In the genomic region with DNA sequence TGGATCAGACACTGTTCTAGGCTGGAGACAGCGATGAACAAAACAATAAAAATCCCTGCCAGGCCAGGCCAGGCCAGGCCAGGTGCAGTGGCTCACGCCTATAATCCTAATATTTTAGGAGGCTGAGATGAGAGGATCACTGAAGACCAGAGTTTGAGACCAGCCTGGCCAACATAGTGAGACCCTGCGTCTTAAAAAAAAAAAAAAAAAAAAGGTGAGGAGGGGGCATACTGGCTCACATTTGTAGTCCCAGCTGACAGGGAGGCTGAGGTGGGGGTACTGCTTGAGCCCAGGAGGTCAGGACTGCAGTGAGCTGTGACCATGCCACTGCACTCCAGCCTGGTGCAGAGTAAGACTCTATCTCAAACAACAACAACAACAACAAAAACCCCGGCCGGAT, we compare ENCODE assay signal across 43 cellular contexts. TPM values are rescaled to one million over a fixed set of nuclear protein-coding genes. Genes with fewer than 3 reads are reported as not detected.
"Had no signal": no experiment of that assay in that cellular context is flagged by ENCODE, and none has a peak within 500 bp of the region (broad histone marks: within the 10 kb centered on the region; RNA-seq: fewer than 3 reads in every experiment).

No MANE protein-coding gene starts in this region.

- H3K9me3 ChIP-seq: adrenal gland, ascending aorta, body of pancreas, breast epithelium had no signal

- H3K27me3 ChIP-seq: ascending aorta, body of pancreas, breast epithelium, cardiac muscle cell had no signal

- H3K9me3 Mint-ChIP-seq: activated naive CD4-positive, alpha-beta T cell treated with anti-CD3 and anti-CD28 coated beads for 36 hours; activated naive CD4-positive, alpha-beta T cell treated with anti-CD3 and anti-CD28 coated beads, Interleukin-2, amount 10 ng/mL, durations not matched to agents 7 days and 5 days; activated naive CD4-positive, alpha-beta T cell treated with anti-CD3 and anti-CD28 coated beads, Interleukin-2, amount 50 U/mL, for 24 hours; activated naive CD8-positive, alpha-beta T cell treated with anti-CD3 and anti-CD28 coated beads for 36 hours; activated naive CD8-positive, alpha-beta T cell treated with anti-CD3 and anti-CD28 coated beads, Interleukin-2, amount 10 ng/mL, durations not matched to agents 7 days and 5 days; activated naive CD8-positive, alpha-beta T cell treated with anti-CD3 and anti-CD28 coated beads, Interleukin-2, amount 50 U/mL, for 24 hours; activated T-cell treated with anti-CD3 and anti-CD28 coated beads, Interleukin-2, amount 50 U/mL, for 24 hours; activated T-cell treated with anti-CD3 and anti-CD28 coated beads, Interleukin-2, amount 50 U/mL, for 4 hours; activated T-helper 1 cell treated with anti-CD3 and anti-CD28 coated beads, Interleukin-12 subunit alpha, Interleukin-12 subunit beta, Interleukin-2, Interleukin-4 antibody, amounts not matched to agents 30 ng/mL and 10 ng/mL and 1 ng/mL, durations not matched to agents 14 hours and 24 hours and 36 hours; activated T-helper 17 cell treated with anti-CD3 and anti-CD28 coated beads, Interleukin-2, amount 50 U/mL, for 72 hours; activated T-helper 2 cell treated with anti-CD3 and anti-CD28 coated beads, Interferon-gamma antibody, Interleukin-2, Interleukin-4, amounts not matched to agents 10 μg/mL and 5 μg/mL and 100 μg/mL, durations not matched to agents 14 hours and 24 hours and 36 hours had no signal

- FAIRE-seq: astrocyte, bronchial epithelial cell had no signal

- H3K4me3 ChIP-seq: adrenal gland, ascending aorta, body of pancreas, breast epithelium, cardiac muscle cell had no signal

- H3K4me3 Mint-ChIP-seq: activated naive CD4-positive, alpha-beta T cell treated with anti-CD3 and anti-CD28 coated beads for 36 hours; activated naive CD4-positive, alpha-beta T cell treated with anti-CD3 and anti-CD28 coated beads, Interleukin-2, amount 10 ng/mL, durations not matched to agents 7 days and 5 days; activated naive CD4-positive, alpha-beta T cell treated with anti-CD3 and anti-CD28 coated beads, Interleukin-2, amount 50 U/mL, for 24 hours; activated naive CD8-positive, alpha-beta T cell; activated naive CD8-positive, alpha-beta T cell treated with anti-CD3 and anti-CD28 coated beads for 36 hours; activated naive CD8-positive, alpha-beta T cell treated with anti-CD3 and anti-CD28 coated beads, Interleukin-2, amount 10 ng/mL, durations not matched to agents 7 days and 5 days; activated naive CD8-positive, alpha-beta T cell treated with anti-CD3 and anti-CD28 coated beads, Interleukin-2, amount 50 U/mL, for 24 hours; activated T-cell treated with anti-CD3 and anti-CD28 coated beads, Interleukin-2, amount 50 U/mL, for 24 hours; activated T-cell treated with anti-CD3 and anti-CD28 coated beads, Interleukin-2, amount 50 U/mL, for 4 hours; activated T-cell treated with anti-CD3 and anti-CD28 coated beads, Interleukin-2, amount 50 U/mL, for 72 hours; activated T-helper 1 cell treated with anti-CD3 and anti-CD28 coated beads, Interleukin-12 subunit alpha, Interleukin-12 subunit beta, Interleukin-2, Interleukin-4 antibody, amounts not matched to agents 30 ng/mL and 10 ng/mL and 1 ng/mL, durations not matched to agents 14 hours and 24 hours and 36 hours; activated T-helper 17 cell treated with anti-CD3 and anti-CD28 coated beads, Interleukin-2, amount 50 U/mL, for 72 hours; brain; central memory CD8-positive, alpha-beta T cell had no signal

- DNase-seq: activated effector memory CD4-positive, alpha-beta T cell treated with anti-CD3 and anti-CD28 coated beads, Interleukin-2, amount 50 U/mL, for 16 hours; activated effector memory CD4-positive, alpha-beta T cell treated with Interleukin-2 at 50 U/mL for 16 hours; activated gamma-delta T cell; activated gamma-delta T cell treated with Interleukin-2 at 50 U/mL for 16 hours; activated naive CD4-positive, alpha-beta T cell; activated naive CD4-positive, alpha-beta T cell treated with anti-CD3 and anti-CD28 coated beads for 36 hours; activated naive CD4-positive, alpha-beta T cell treated with anti-CD3 and anti-CD28 coated beads, Interleukin-2, amount 10 ng/mL, durations not matched to agents 7 days and 5 days; activated naive CD4-positive, alpha-beta T cell treated with anti-CD3 and anti-CD28 coated beads, Interleukin-2, amount 50 U/mL, for 16 hours; activated naive CD4-positive, alpha-beta T cell treated with Interleukin-2 at 50 U/mL for 16 hours; activated naive CD8-positive, alpha-beta T cell treated with anti-CD3 and anti-CD28 coated beads for 36 hours; activated naive CD8-positive, alpha-beta T cell treated with anti-CD3 and anti-CD28 coated beads, Interleukin-2, amount 10 ng/mL, durations not matched to agents 7 days and 5 days; activated naive CD8-positive, alpha-beta T cell treated with anti-CD3 and anti-CD28 coated beads, Interleukin-2, amount 50 U/mL, for 24 hours; activated T-cell treated with anti-CD3 and anti-CD28 coated beads, Interleukin-2, amount 50 U/mL, for 1 hour; activated T-cell treated with anti-CD3 and anti-CD28 coated beads, Interleukin-2, amount 50 U/mL, for 24 hours; activated T-cell treated with anti-CD3 and anti-CD28 coated beads, Interleukin-2, amount 50 U/mL, for 4 hours; activated T-cell treated with anti-CD3 and anti-CD28 coated beads, Interleukin-2, amount 50 U/mL, for 48 hours; activated T-cell treated with anti-CD3 and anti-CD28 coated beads, Interleukin-2, amount 50 U/mL, for 72 hours; adrenal gland; amniotic stem cell; amygdala; anterior cingulate cortex; aorta; body of pancreas; brain microvascular endothelial cell; caudate nucleus; central memory CD4-positive, alpha-beta T cell; cerebellar nuclear complex had no signal

- H3K36me3 ChIP-seq: adrenal gland, ascending aorta, brain microvascular endothelial cell, breast epithelium, cardiac muscle cell had no signal

- H3K4me1 Mint-ChIP-seq: activated naive CD4-positive, alpha-beta T cell treated with anti-CD3 and anti-CD28 coated beads, Interleukin-2, amount 50 U/mL, for 24 hours; activated naive CD8-positive, alpha-beta T cell treated with anti-CD3 and anti-CD28 coated beads for 36 hours; activated naive CD8-positive, alpha-beta T cell treated with anti-CD3 and anti-CD28 coated beads, Interleukin-2, amount 10 ng/mL, durations not matched to agents 7 days and 5 days; activated naive CD8-positive, alpha-beta T cell treated with anti-CD3 and anti-CD28 coated beads, Interleukin-2, amount 50 U/mL, for 24 hours; activated T-helper 17 cell treated with anti-CD3 and anti-CD28 coated beads, Interleukin-2, amount 50 U/mL, for 72 hours; central memory CD8-positive, alpha-beta T cell had no signal

- H3K4me1 ChIP-seq: ascending aorta, breast epithelium had no signal

- ATAC-seq: activated naive CD4-positive, alpha-beta T cell treated with anti-CD3 and anti-CD28 coated beads, Interleukin-2, amount 50 U/mL, for 72 hours; activated naive CD8-positive, alpha-beta T cell treated with anti-CD3 and anti-CD28 coated beads, Interleukin-2, amount 50 U/mL, for 24 hours; activated T-cell treated with anti-CD3 and anti-CD28 coated beads, Interleukin-2, amount 50 U/mL, for 4 hours; activated T-cell treated with anti-CD3 and anti-CD28 coated beads, Interleukin-2, amount 50 U/mL, for 72 hours; activated T-helper 17 cell treated with anti-CD3 and anti-CD28 coated beads, Interleukin-2, amount 50 U/mL, for 72 hours; body of pancreas had no signal

- H3K36me3 Mint-ChIP-seq: activated naive CD4-positive, alpha-beta T cell treated with anti-CD3 and anti-CD28 coated beads, Interleukin-2, amount 10 ng/mL, durations not matched to agents 7 days and 5 days; activated naive CD8-positive, alpha-beta T cell treated with anti-CD3 and anti-CD28 coated beads, Interleukin-2, amount 10 ng/mL, durations not matched to agents 7 days and 5 days; brain had no signal

- H3K27ac Mint-ChIP-seq: activated naive CD4-positive, alpha-beta T cell treated with anti-CD3 and anti-CD28 coated beads for 36 hours; activated naive CD4-positive, alpha-beta T cell treated with anti-CD3 and anti-CD28 coated beads, Interleukin-2, amount 10 ng/mL, durations not matched to agents 7 days and 5 days; activated naive CD4-positive, alpha-beta T cell treated with anti-CD3 and anti-CD28 coated beads, Interleukin-2, amount 50 U/mL, for 24 hours; activated naive CD4-positive, alpha-beta T cell treated with anti-CD3 and anti-CD28 coated beads, Interleukin-2, amount 50 U/mL, for 72 hours; activated naive CD8-positive, alpha-beta T cell; activated naive CD8-positive, alpha-beta T cell treated with anti-CD3 and anti-CD28 coated beads for 36 hours; activated naive CD8-positive, alpha-beta T cell treated with anti-CD3 and anti-CD28 coated beads, Interleukin-2, amount 10 ng/mL, durations not matched to agents 7 days and 5 days; activated naive CD8-positive, alpha-beta T cell treated with anti-CD3 and anti-CD28 coated beads, Interleukin-2, amount 50 U/mL, for 24 hours; activated T-cell treated with anti-CD3 and anti-CD28 coated beads, Interleukin-2, amount 50 U/mL, for 24 hours; activated T-cell treated with anti-CD3 and anti-CD28 coated beads, Interleukin-2, amount 50 U/mL, for 72 hours; activated T-helper 1 cell treated with anti-CD3 and anti-CD28 coated beads, Interleukin-12 subunit alpha, Interleukin-12 subunit beta, Interleukin-2, Interleukin-4 antibody, amounts not matched to agents 30 ng/mL and 10 ng/mL and 1 ng/mL, durations not matched to agents 14 hours and 24 hours and 36 hours; activated T-helper 17 cell treated with anti-CD3 and anti-CD28 coated beads, Interleukin-2, amount 50 U/mL, for 72 hours; activated T-helper 2 cell treated with anti-CD3 and anti-CD28 coated beads, Interferon-gamma antibody, Interleukin-2, Interleukin-4, amounts not matched to agents 10 μg/mL and 5 μg/mL and 100 μg/mL, durations not matched to agents 14 hours and 24 hours and 36 hours; brain had no signal

- H3K27ac ChIP-seq: adrenal gland, ascending aorta, body of pancreas, brain microvascular endothelial cell, breast epithelium, cardiac muscle cell had no signal

RNA-seq across cellular contexts. Expression of a gene that starts 4.5 kb away (rescaled TPM):
- total RNA-seq: activated naive CD4-positive, alpha-beta T cell treated with anti-CD3 and anti-CD28 coated beads for 36 hours; activated naive CD4-positive, alpha-beta T cell treated with anti-CD3 and anti-CD28 coated beads, Interleukin-2, amount 50 U/mL, for 72 hours; activated naive CD8-positive, alpha-beta T cell treated with anti-CD3 and anti-CD28 coated beads for 36 hours; activated naive CD8-positive, alpha-beta T cell treated with anti-CD3 and anti-CD28 coated beads, Interleukin-2, amount 10 ng/mL, durations not matched to agents 7 days and 5 days; activated T-helper 1 cell treated with anti-CD3 and anti-CD28 coated beads, Interleukin-12 subunit alpha, Interleukin-12 subunit beta, Interleukin-2, Interleukin-4 antibody, amounts not matched to agents 30 ng/mL and 10 ng/mL and 1 ng/mL, durations not matched to agents 14 hours and 24 hours and 36 hours; activated T-helper 17 cell treated with anti-CD3 and anti-CD28 coated beads, Interleukin-2, amount 50 U/mL, for 72 hours; activated T-helper 2 cell treated with anti-CD3 and anti-CD28 coated beads, Interferon-gamma antibody, Interleukin-2, Interleukin-4, amounts not matched to agents 10 μg/mL and 5 μg/mL and 100 μg/mL, durations not matched to agents 14 hours and 24 hours and 36 hours; adrenal gland; aorta; ascending aorta; astrocyte; breast epithelium; cardiac muscle cell; cardiac septum; cerebellum had no signal
- polyA plus RNA-seq: cardiac muscle cell had no signal

RNA-seq across cellular contexts. Expression of a gene that starts 13.3 kb away (rescaled TPM):
- total RNA-seq: activated naive CD4-positive, alpha-beta T cell treated with anti-CD3 and anti-CD28 coated beads for 36 hours; activated naive CD4-positive, alpha-beta T cell treated with anti-CD3 and anti-CD28 coated beads, Interleukin-2, amount 50 U/mL, for 72 hours; activated naive CD8-positive, alpha-beta T cell treated with anti-CD3 and anti-CD28 coated beads for 36 hours; activated naive CD8-positive, alpha-beta T cell treated with anti-CD3 and anti-CD28 coated beads, Interleukin-2, amount 10 ng/mL, durations not matched to agents 7 days and 5 days; activated T-helper 1 cell treated with anti-CD3 and anti-CD28 coated beads, Interleukin-12 subunit alpha, Interleukin-12 subunit beta, Interleukin-2, Interleukin-4 antibody, amounts not matched to agents 30 ng/mL and 10 ng/mL and 1 ng/mL, durations not matched to agents 14 hours and 24 hours and 36 hours; activated T-helper 17 cell treated with anti-CD3 and anti-CD28 coated beads, Interleukin-2, amount 50 U/mL, for 72 hours; activated T-helper 2 cell treated with anti-CD3 and anti-CD28 coated beads, Interferon-gamma antibody, Interleukin-2, Interleukin-4, amounts not matched to agents 10 μg/mL and 5 μg/mL and 100 μg/mL, durations not matched to agents 14 hours and 24 hours and 36 hours; aorta; ascending aorta; astrocyte; breast epithelium; bronchial epithelial cell; cardiac muscle cell; cardiac septum; cerebellum; chondrocyte had no signal

RNA-seq across cellular contexts. Expression of a gene that starts 38.2 kb away (rescaled TPM):
- total RNA-seq: activated naive CD4-positive, alpha-beta T cell treated with anti-CD3 and anti-CD28 coated beads for 36 hours; activated naive CD4-positive, alpha-beta T cell treated with anti-CD3 and anti-CD28 coated beads, Interleukin-2, amount 50 U/mL, for 72 hours; activated naive CD8-positive, alpha-beta T cell treated with anti-CD3 and anti-CD28 coated beads for 36 hours; activated naive CD8-positive, alpha-beta T cell treated with anti-CD3 and anti-CD28 coated beads, Interleukin-2, amount 10 ng/mL, durations not matched to agents 7 days and 5 days; activated T-cell treated with anti-CD3 and anti-CD28 coated beads, Interleukin-2, amount 50 U/mL, for 4 hours; activated T-cell treated with anti-CD3 and anti-CD28 coated beads, Interleukin-2, amount 50 U/mL, for 72 hours; activated T-helper 1 cell treated with anti-CD3 and anti-CD28 coated beads, Interleukin-12 subunit alpha, Interleukin-12 subunit beta, Interleukin-2, Interleukin-4 antibody, amounts not matched to agents 30 ng/mL and 10 ng/mL and 1 ng/mL, durations not matched to agents 14 hours and 24 hours and 36 hours; activated T-helper 17 cell treated with anti-CD3 and anti-CD28 coated beads, Interleukin-2, amount 50 U/mL, for 72 hours; activated T-helper 2 cell treated with anti-CD3 and anti-CD28 coated beads, Interferon-gamma antibody, Interleukin-2, Interleukin-4, amounts not matched to agents 10 μg/mL and 5 μg/mL and 100 μg/mL, durations not matched to agents 14 hours and 24 hours and 36 hours; adrenal gland; aorta; ascending aorta; astrocyte; body of pancreas; breast epithelium; cardiac muscle cell; cardiac septum; cerebellum; chondrocyte had no signal
- polyA plus RNA-seq: cardiac muscle cell had no signal
